1 cellular context compared by ENCODE assay signal in the genomic region with DNA sequence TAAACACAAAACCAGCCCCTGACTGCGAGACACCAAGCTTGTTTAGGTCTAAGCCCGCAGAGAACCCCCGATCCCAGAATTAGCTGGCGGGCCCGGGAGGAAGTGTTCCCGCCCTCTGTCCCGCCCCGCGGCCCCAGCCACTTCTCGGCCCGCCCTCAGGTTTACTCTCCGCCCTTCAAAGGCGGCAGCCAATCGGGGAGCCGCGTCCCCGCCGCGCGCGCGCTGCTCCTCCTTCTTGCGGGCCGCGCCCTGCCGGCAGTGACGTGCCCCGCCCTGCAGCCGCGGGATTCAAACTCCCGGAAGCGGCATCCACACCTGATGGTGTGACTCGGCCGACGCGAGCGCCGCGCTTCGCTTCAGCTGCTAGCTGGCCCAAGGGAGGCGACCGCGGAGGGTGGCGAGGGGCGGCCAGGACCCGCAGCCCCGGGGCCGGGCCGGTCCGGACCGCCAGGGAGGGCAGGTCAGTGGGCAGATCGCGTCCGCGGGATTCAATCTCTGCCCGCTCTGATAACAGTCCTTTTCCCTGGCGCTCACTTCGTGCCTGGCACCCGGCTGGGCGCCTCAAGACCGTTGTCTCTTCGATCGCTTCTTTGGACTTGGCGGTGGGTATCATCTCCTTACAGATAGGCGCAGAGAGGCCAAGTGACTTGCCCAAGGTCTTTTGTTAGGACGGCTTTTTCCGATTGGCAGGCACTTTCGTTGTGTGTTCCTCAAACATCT.
A peak's percentile ranks its signal among the peaks of the same experiment; 100 is the strongest.
TF ChIP-seq lines count a peak whose summit lies in the region.

Gene CEP55, plus strand, starts transcription at position 291 of the 720 bp plus-strand sequence. CDS start 3,440 bp downstream, outside the sequence.

TF ChIP-seq in A549, 52 proteins besides CTCF, POLR2A, EP300 and RAD21 (continued from another document):
- TF ChIP-seq HOXB13 (CRISPR knock-in tag; IDR thresholded peaks at IDR 0.05; ENCODE audit: low read depth), result no peak
- peak; percentile 92 for TF ChIP-seq MAX (IDR thresholded peaks at IDR 0.05)
- TF ChIP-seq NR3C1 (IDR thresholded peaks at IDR 0.05), result no peak
- TF ChIP-seq JUNB (IDR thresholded peaks at IDR 0.05), result no peak
- peak; percentile 95 for TF ChIP-seq HDAC2 (IDR thresholded peaks at IDR 0.05)
- TF ChIP-seq PHF8 (IDR thresholded peaks at IDR 0.05; ENCODE audit: borderline replicate concordance, low read depth), result peak; percentile 68; the same call in 1 of the 2 replicates
- no peak for TF ChIP-seq ESRRA (IDR thresholded peaks at IDR 0.05; ENCODE audit: borderline replicate concordance, low read length)
- TF ChIP-seq CEBPB (IDR thresholded peaks at IDR 0.05), result no peak
- TF ChIP-seq EHMT2 (IDR thresholded peaks at IDR 0.05; ENCODE audit: low read depth), result no peak
